Comparison of ENCODE assay signal across 8 cellular contexts in the genomic region with DNA sequence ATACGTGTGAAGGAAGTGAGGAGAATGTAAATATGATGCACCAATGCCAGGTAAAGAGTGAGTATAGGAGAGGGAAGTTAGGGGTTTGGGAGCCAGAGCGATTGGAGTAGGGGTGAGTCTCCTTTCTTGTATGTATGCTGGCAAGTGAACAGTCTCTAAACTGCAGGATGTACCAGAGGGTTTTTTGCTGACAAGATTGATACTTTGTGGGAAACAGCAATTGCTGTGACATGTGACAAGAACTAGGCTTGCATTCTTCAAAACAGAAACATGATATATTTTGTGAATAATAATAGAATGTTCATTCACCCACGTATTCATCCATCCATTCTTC. TPM values are rescaled to one million over a fixed set of nuclear protein-coding genes. Genes with fewer than 3 reads are reported as not detected.
A peak's percentile ranks its signal among the peaks of the same experiment; 100 is the strongest.
DNase-seq lines count a peak whose midpoint lies in the region; ATAC-seq lines count a peak whose summit lies in the region.

No MANE protein-coding gene starts in this region.

- H3K27me3 Mint-ChIP-seq in CD4-positive, alpha-beta memory T cell: no peaks in the 10 kb centered on the region
- peaks cover 4 to 6% (median 6%) of the 10 kb centered on the region in 3 donors for H3K27me3 Mint-ChIP-seq in immature natural killer cell (ENCODE audit: low read depth in 3 of 3)
- no peaks in the 10 kb centered on the region for H3K27me3 Mint-ChIP-seq in stimulated activated naive CD8-positive, alpha-beta T cell treated with anti-CD3 and anti-CD28 coated beads, Interleukin-15, amount 100 ng/mL, for 72 hours

- H3K27ac Mint-ChIP-seq in CD4-positive, alpha-beta memory T cell: peak overlapping the region; percentile 94 to 99 (median 99)
- peak overlapping the region; percentile 93 to 99 (median 98) for H3K27ac Mint-ChIP-seq in immature natural killer cell
- peak overlapping the region; percentile 96 to 99 for H3K27ac Mint-ChIP-seq in stimulated activated naive CD8-positive, alpha-beta T cell treated with anti-CD3 and anti-CD28 coated beads, Interleukin-15, amount 100 ng/mL, for 72 hours

- peak in 2 of 5 donors; percentile 44 to 46 for DNase-seq in CD4-positive, alpha-beta memory T cell
- peak; percentile 65 for DNase-seq in HT-29 (ENCODE audit: low spot score)
- DNase-seq in immature natural killer cell: peak in 1 of 3 donors; percentile 38
- DNase-seq in stimulated activated naive CD8-positive, alpha-beta T cell treated with anti-CD3 and anti-CD28 coated beads, Interleukin-15, amount 100 ng/mL, for 72 hours: no peak
- no peak for DNase-seq in activated CD4-positive, CD25-positive, alpha-beta regulatory T cell treated with anti-CD3 and anti-CD28 coated beads, Interleukin-2, amount 50 U/mL, for 72 hours
- DNase-seq in activated CD8-positive, alpha-beta memory T cell treated with anti-CD3 and anti-CD28 coated beads, Interleukin-2, amount 50 U/mL, for 4 hours: no peak

- no peaks in the 10 kb centered on the region for H3K27me3 ChIP-seq in CD4-positive, alpha-beta memory T cell (ENCODE audit: insufficient read depth, low read length)

- no peaks in the 10 kb centered on the region for H3K36me3 ChIP-seq in CD4-positive, alpha-beta memory T cell (ENCODE audit: insufficient read depth, low read length)

- H3K36me3 Mint-ChIP-seq in CD4-positive, alpha-beta memory T cell: peaks cover 0 to 4% of the 10 kb centered on the region in 2 donors
- no peaks in the 10 kb centered on the region for H3K36me3 Mint-ChIP-seq in immature natural killer cell

- ATAC-seq in GM19467 (IDR thresholded peaks at IDR 0.05; ENCODE audit: unreplicated experiment): peak; percentile 39
- ATAC-seq in stimulated activated naive CD8-positive, alpha-beta T cell treated with anti-CD3 and anti-CD28 coated beads, Interleukin-15, amount 100 ng/mL, for 72 hours: peak; percentile 77

- peaks cover 4 to 48% (median 11%) of the 10 kb centered on the region in 4 donors for H3K4me1 Mint-ChIP-seq in CD4-positive, alpha-beta memory T cell
- peaks cover 15 to 31% of the 10 kb centered on the region in 2 donors for H3K4me1 Mint-ChIP-seq in immature natural killer cell
- peaks cover 11% of the 10 kb centered on the region for H3K4me1 Mint-ChIP-seq in stimulated activated naive CD8-positive, alpha-beta T cell treated with anti-CD3 and anti-CD28 coated beads, Interleukin-15, amount 100 ng/mL, for 72 hours

- peak overlapping the region; percentile 88 to 98 (median 94) for H3K4me3 Mint-ChIP-seq in CD4-positive, alpha-beta memory T cell
- H3K4me3 Mint-ChIP-seq in immature natural killer cell: peak overlapping the region; percentile 94 to 100 (median 98)
- peak overlapping the region; percentile 77 to 90 for H3K4me3 Mint-ChIP-seq in stimulated activated naive CD8-positive, alpha-beta T cell treated with anti-CD3 and anti-CD28 coated beads, Interleukin-15, amount 100 ng/mL, for 72 hours

- POLR2A ChIA-PET in CD4-positive, alpha-beta memory T cell (lab: Charles Lee; ENCODE audit: partially characterized antibody): no interaction called here

- H3K9me3 ChIP-seq in CD4-positive, alpha-beta memory T cell (ENCODE audit: control insufficient read depth in 1 of 2, low read length in 2 of 2): no peaks in the 10 kb centered on the region

- H3K4me1 ChIP-seq in CD4-positive, alpha-beta memory T cell (ENCODE audit: insufficient read depth, low read length): peaks cover 32% of the 10 kb centered on the region

- H3K4me3 ChIP-seq in CD4-positive, alpha-beta memory T cell (ENCODE audit: low read length in 2 of 2): peak overlapping the region; percentile 69 to 81

- H3K9me3 Mint-ChIP-seq in CD4-positive, alpha-beta memory T cell: no peaks in the 10 kb centered on the region
- no peaks in the 10 kb centered on the region for H3K9me3 Mint-ChIP-seq in immature natural killer cell
- H3K9me3 Mint-ChIP-seq in stimulated activated naive CD8-positive, alpha-beta T cell treated with anti-CD3 and anti-CD28 coated beads, Interleukin-15, amount 100 ng/mL, for 72 hours: no peaks in the 10 kb centered on the region

- intact Hi-C loops in CD4-positive, alpha-beta memory T cell (cut with micrococcal nuclease): loop anchor here (5.0 to 10.0 kb wide), 3 partner anchors 351 to 1049 kb away; partner anchors contain the start of genes NAP1L2 and RLIM

- CTCF ChIA-PET in CD4-positive, alpha-beta memory T cell (lab: Charles Lee; ENCODE audit: partially characterized antibody): no interaction called here

- H3K27ac ChIP-seq in CD4-positive, alpha-beta memory T cell (ENCODE audit: low read depth, low read length): peak overlapping the region; percentile 78
- peak overlapping the region; percentile 90 for H3K27ac ChIP-seq in angular gyrus (ENCODE audit: low read depth, low read length)

RNA-seq across cellular contexts. Expression of gene CHIC1, which starts 0.7 kb away (rescaled TPM):
- 10 to 100 TPM; 17.2 to 18.1 TPM for total RNA-seq in CD4-positive, alpha-beta memory T cell
- 1 to 10 TPM; 1.3 to 2.5 TPM for polyA plus RNA-seq in CD4-positive, alpha-beta memory T cell
- total RNA-seq in HT-29 (2014; rRNA removed; shearing (Covaris generic)): 5.6 and 6.9 TPM in 2 replicates
- 1 to 10 TPM in 2 of 3 donors, under 1 TPM in 1; 0.71 to 2.7 (median 1.6) TPM for polyA plus RNA-seq in immature natural killer cell
